In genomic region chr2:42430188-42430587, GRCh38 we compare ENCODE assay signal across 2 cellular contexts.
A peak's percentile ranks its signal among the peaks of the same experiment; 100 is the strongest.
TF ChIP-seq lines count a peak whose summit lies in the region.

No MANE protein-coding gene starts in this region.

TF ChIP-seq in GM23338, 12 proteins besides CTCF, POLR2A, EP300 and RAD21 (continued from another document):
- no peak for TF ChIP-seq ZNF462 (CRISPR knock-in tag; IDR thresholded peaks at IDR 0.05)
- TF ChIP-seq CREB1 (CRISPR knock-in tag; IDR thresholded peaks at IDR 0.05; ENCODE audit: low read depth), result no peak
- no peak for TF ChIP-seq EZH2 (IDR thresholded peaks at IDR 0.05; ENCODE audit: low read depth, unreplicated experiment)
- no peak for TF ChIP-seq NANOG (IDR thresholded peaks at IDR 0.05; ENCODE audit: borderline replicate concordance)
- no peak for TF ChIP-seq REST (IDR thresholded peaks at IDR 0.05; ENCODE audit: unreplicated experiment)
- no peak for TF ChIP-seq ETS1 (IDR thresholded peaks at IDR 0.05)
- no peak for TF ChIP-seq JUNB (IDR thresholded peaks at IDR 0.05; ENCODE audit: unreplicated experiment)
- no peak for TF ChIP-seq ZNF114 (CRISPR knock-in tag; IDR thresholded peaks at IDR 0.05)

TF ChIP-seq in HEK293, 187 proteins besides CTCF, POLR2A, EP300 and RAD21 (continued from another document and continues in another):
- TF ChIP-seq ZNF518A (tag by site-specific recombination; conservative IDR thresholded peaks at IDR 0.05; ENCODE audit: low read depth) (peak; percentile 87), REST (tag by site-specific recombination; IDR thresholded peaks at IDR 0.05) (peak; percentile 72), IKZF3 (tag by site-specific recombination; IDR thresholded peaks at IDR 0.05) (no peak), ZEB2 (tag by site-specific recombination; IDR thresholded peaks at IDR 0.05) (no peak), ZNF423 (tag by site-specific recombination; IDR thresholded peaks at IDR 0.05) (no peak), HOXA7 (CRISPR knock-in tag; IDR thresholded peaks at IDR 0.05; ENCODE audit: borderline replicate concordance) (no peak), OVOL3 (tag by site-specific recombination; IDR thresholded peaks at IDR 0.05) (no peak), ZNF664 (tag by site-specific recombination; IDR thresholded peaks at IDR 0.05) (peak; percentile 67), FEZF1 (tag by site-specific recombination; IDR thresholded peaks at IDR 0.05) (no peak), ZBTB26 (tag by site-specific recombination; optimal IDR thresholded peaks at IDR 0.05) (no peak), ZNF776 (tag by site-specific recombination; IDR thresholded peaks at IDR 0.05; ENCODE audit: borderline replicate concordance) (no peak), GLIS1 (tag by site-specific recombination; IDR thresholded peaks at IDR 0.05) (no peak), ZBTB10 (tag by site-specific recombination; IDR thresholded peaks at IDR 0.05) (no peak), ZNF350 (tag by site-specific recombination; IDR thresholded peaks at IDR 0.05) (no peak), KLF7 (tag by site-specific recombination; IDR thresholded peaks at IDR 0.05; ENCODE audit: borderline replicate concordance) (no peak), ZSCAN30 (tag by site-specific recombination; IDR thresholded peaks at IDR 0.05) (no peak), ZNF707 (tag by site-specific recombination; IDR thresholded peaks at IDR 0.05) (no peak), HIC1 (tag by site-specific recombination; IDR thresholded peaks at IDR 0.05) (no peak), ZBTB48 (tag by site-specific recombination; IDR thresholded peaks at IDR 0.05) (no peak), ZBTB8A (tag by site-specific recombination; IDR thresholded peaks at IDR 0.05) (peak; percentile 71; the same call in 1 of the 2 replicates), ZNF768 (tag by site-specific recombination; IDR thresholded peaks at IDR 0.05) (no peak), ZNF580 (tag by site-specific recombination; IDR thresholded peaks at IDR 0.05) (no peak), ZNF600 (tag by site-specific recombination; IDR thresholded peaks at IDR 0.05) (no peak), SP3 (tag by site-specific recombination; IDR thresholded peaks at IDR 0.05) (peak; percentile 17; the same call in 1 of the 2 replicates), ZNF10 (tag by site-specific recombination; IDR thresholded peaks at IDR 0.05) (no peak), HOXD13 (CRISPR knock-in tag; IDR thresholded peaks at IDR 0.05; ENCODE audit: borderline replicate concordance) (no peak), MZF1 (tag by site-specific recombination; IDR thresholded peaks at IDR 0.05; ENCODE audit: borderline replicate concordance) (no peak), ZNF280C (tag by site-specific recombination; IDR thresholded peaks at IDR 0.05) (no peak), ZNF792 (tag by site-specific recombination; IDR thresholded peaks at IDR 0.05) (no peak), SP2 (tag by site-specific recombination; IDR thresholded peaks at IDR 0.05) (no peak), ZNF654 (tag by site-specific recombination; IDR thresholded peaks at IDR 0.05; ENCODE audit: low read depth) (peak; percentile 32), ZNF558 (tag by site-specific recombination; IDR thresholded peaks at IDR 0.05) (peak; percentile 55; the same call in 1 of the 2 replicates), BCL11A (tag by site-specific recombination; IDR thresholded peaks at IDR 0.05; ENCODE audit: low read depth) (no peak), PBX3 (CRISPR knock-in tag; IDR thresholded peaks at IDR 0.05) (no peak), ZNF133 (tag by site-specific recombination; IDR thresholded peaks at IDR 0.05) (no peak), ZNF223 (tag by site-specific recombination; IDR thresholded peaks at IDR 0.05) (0 out of 2 replicates have a peak, but pooled peaks have one; percentile 33), ZNF449 (tag by site-specific recombination; IDR thresholded peaks at IDR 0.05) (no peak), ZNF354C (tag by site-specific recombination; IDR thresholded peaks at IDR 0.05; ENCODE audit: borderline replicate concordance, low read depth) (0 out of 2 replicates have a peak, but pooled peaks have one; percentile 44), ZNF660 (tag by site-specific recombination; IDR thresholded peaks at IDR 0.05) (no peak)
